8 cellular contexts compared by ENCODE assay signal in genomic region chr12:62466018-62466595, GRCh38. TPM values are rescaled to one million over a fixed set of nuclear protein-coding genes. Genes with fewer than 3 reads are reported as not detected.
DNase-seq lines count a peak whose midpoint lies in the region; ATAC-seq, FAIRE-seq and TF ChIP-seq lines count a peak whose summit lies in the region.

No MANE protein-coding gene starts in this region.

- TF ChIP-seq EP300 in HepG2 (IDR thresholded peaks at IDR 0.05; ENCODE audit: low read depth in 2 of 2, low read length in 2 of 2) (no peak), HepG2 (CRISPR knock-in tag; IDR thresholded peaks at IDR 0.05; ENCODE audit: borderline replicate concordance) (no peak)

- no peak for FAIRE-seq in HepG2 (lab: Jason Lieb, UNC)

- H3K36me3 ChIP-seq in duodenal mucosa (ENCODE audit: control insufficient read depth in 1 of 2, insufficient read depth in 2 of 2, low read length in 2 of 2) (no peaks in the 10 kb centered on the region), HepG2 (replicated peaks in 1 of 2; ENCODE audit: control insufficient read depth in 1 of 2, insufficient read depth in 2 of 2, low read length in 2 of 2) (no peaks in the 10 kb centered on the region)

- H3K27ac ChIP-seq in duodenal mucosa (ENCODE audit: low read depth, low read length) (peak overlapping the region; percentile 90), HepG2 (ENCODE audit: extremely low read length, insufficient read depth, low read length) (peak overlapping the region; percentile 18)

- TF ChIP-seq RAD21 in HepG2 (CRISPR knock-in tag; IDR thresholded peaks at IDR 0.05) = no peak

- POLR2A ChIA-PET in HepG2 (lab: Yijun Ruan, JAX) = interaction anchor here (1.0 to 1.4 kb wide), 5 partner anchors 16 to 467 kb away, joined by 3 to 8 read pairs (median 4); no protein-coding TSS in a partner anchor

- intact Hi-C loops in HepG2 (cut with micrococcal nuclease; ENCODE audit: unreplicated experiment) = loop anchor here (2.0 to 5.0 kb wide), 2 partner anchors 27 to 204 kb away; partner anchors contain the start of gene USP15

- no peaks in the 10 kb centered on the region for H3K27me3 ChIP-seq in duodenal mucosa (ENCODE audit: control insufficient read depth in 1 of 2, insufficient read depth in 2 of 2, low read length in 2 of 2)
- H3K27me3 ChIP-seq in HepG2 (ENCODE audit: control insufficient read depth in 1 of 2, insufficient read depth in 2 of 2, low read length in 2 of 2) = no peaks in the 10 kb centered on the region; a peak in 1 of 5 replicates

- H2AFZ ChIP-seq in HepG2 (ENCODE audit: low read length) = peak overlapping the region; percentile 97

- no peak for TF ChIP-seq CTCF in HepG2 (CRISPR knock-in tag; IDR thresholded peaks at IDR 0.05)

- WGBS in HepG2 (ENCODE audit: low lambda C conversion rate) = 2% methylated on average over 16 of the region's 16 CpGs

- in situ Hi-C loops in HepG2 (cut with HindIII; ENCODE audit: extremely low pct_ligation_motif_present, low pct_unique_long_range_greater_than_20kb) = no loop called here

- H3K9ac ChIP-seq in duodenal mucosa (ENCODE audit: low read depth in 1 of 2, low read length in 2 of 2) (peak overlapping the region; percentile 96), HepG2 (ENCODE audit: insufficient read depth, low read depth, low read length) (peak overlapping the region; percentile 95)

- CTCF ChIA-PET in HepG2 (lab: Yijun Ruan, JAX; ENCODE audit: low intra/inter-chr PET ratio, low total read pairs) = no interaction called here

- BruUV-seq in HepG2 (replicated peaks; lab: Mats Ljungman, UMichigan) = no TSS peak

- H3K9me3 ChIP-seq in duodenal mucosa (ENCODE audit: control insufficient read depth in 1 of 2, low read length in 2 of 2) (peaks cover 0 to 3% of the 10 kb centered on the region in 2 donors), HepG2 (ENCODE audit: low read length) (peaks cover 4% of the 10 kb centered on the region; the same call in 1 of the 2 replicates)

- peaks cover 10 to 13% of the 10 kb centered on the region in 2 donors for H3K4me1 ChIP-seq in duodenal mucosa (ENCODE audit: control insufficient read depth in 1 of 2, insufficient read depth in 2 of 2, low read length in 2 of 2)
- H3K4me1 ChIP-seq in HepG2 (ENCODE audit: insufficient read depth, low read length) = peaks cover 19% of the 10 kb centered on the region

- peak overlapping the region; percentile 92 for H3K4me3 ChIP-seq in Jurkat, Clone E6-1 (ENCODE audit: low read length)
- peak overlapping the region; percentile 92 to 100 for H3K4me3 ChIP-seq in duodenal mucosa (ENCODE audit: low read depth in 1 of 2, low read length in 2 of 2)
- H3K4me3 ChIP-seq in HepG2 (replicated peaks in 1 of 3; ENCODE audit: insufficient read depth in 1 of 3, low read depth in 2 of 3, low read length in 3 of 3) = peak overlapping the region; percentile 81 to 98 (median 85)

- H3K4me2 ChIP-seq in HepG2 (ENCODE audit: low read depth, low read length) = peak overlapping the region; percentile 81

- peaks cover 38% of the 10 kb centered on the region for H3K79me2 ChIP-seq in HepG2 (ENCODE audit: insufficient read depth, low read length)

- TF ChIP-seq POLR2A in HepG2 (IDR thresholded peaks at IDR 0.05; ENCODE audit: insufficient read depth in 1 of 2, low read depth in 2 of 2, low read length in 2 of 2) = no peak

- peak; percentile 43 to 75 (median 64) for DNase-seq in NCI-H1417 (lab: John Stamatoyannopoulos, UW)
- DNase-seq in NCI-H1417 treated with DMSO at 0.1 percent for 48 hours (lab: John Stamatoyannopoulos, UW) = no peak
- DNase-seq in Jurkat, Clone E6-1 (ENCODE audit: low read depth, low spot score) = no peak
- DNase-seq in UCSD-AML1 (lab: John Stamatoyannopoulos, UW; ENCODE audit: unreplicated experiment) = peak; percentile 18
- peak; percentile 6 for DNase-seq in HepG2 (ENCODE audit: low spot score)
- peak; percentile 32 for DNase-seq in stimulated activated naive CD8-positive, alpha-beta T cell treated with anti-CD3 and anti-CD28 coated beads, Interleukin-15, Interleukin-2, amounts not matched to agents 100 U/mL and 50 U/mL, for 24 hours

- H4K20me1 ChIP-seq in HepG2 (ENCODE audit: insufficient read depth, low read length) = peaks cover 4% of the 10 kb centered on the region; the same call in 1 of the 2 replicates

- ATAC-seq in GM21717 (IDR thresholded peaks at IDR 0.05; ENCODE audit: unreplicated experiment) (peak; percentile 51), HepG2 (peak; percentile 59)
- peak; percentile 39 for ATAC-seq in stimulated activated naive CD8-positive, alpha-beta T cell treated with anti-CD3 and anti-CD28 coated beads, Interleukin-15, Interleukin-2, amounts not matched to agents 100 U/mL and 50 U/mL, for 24 hours

TF ChIP-seq in HepG2, 621 proteins besides CTCF, POLR2A, EP300 and RAD21 (continues in another document):
- 0 out of 2 replicates have a peak, but pooled peaks have one; percentile 10 for TF ChIP-seq KAT7 (CRISPR knock-in tag; IDR thresholded peaks at IDR 0.05; ENCODE audit: borderline replicate concordance)
- no peak for TF ChIP-seq HNRNPK (IDR thresholded peaks at IDR 0.05; ENCODE audit: low read depth, low read length, poor library complexity, severe bottlenecking)
- TF ChIP-seq EEA1 (CRISPR knock-in tag; IDR thresholded peaks at IDR 0.05; ENCODE audit: borderline replicate concordance) = no peak
- 0 out of 2 replicates have a peak, but pooled peaks have one; percentile 43 for TF ChIP-seq MTF2 (CRISPR knock-in tag; IDR thresholded peaks at IDR 0.05; ENCODE audit: borderline replicate concordance)
- TF ChIP-seq USF2 (IDR thresholded peaks at IDR 0.05; ENCODE audit: low read depth, low read length) = no peak
- TF ChIP-seq USF2 (CRISPR knock-in tag; IDR thresholded peaks at IDR 0.05; ENCODE audit: borderline replicate concordance) = no peak
- 0 out of 2 replicates have a peak, but pooled peaks have one; percentile 7 for TF ChIP-seq ZBTB25 (CRISPR knock-in tag; IDR thresholded peaks at IDR 0.05)
- TF ChIP-seq LCORL (IDR thresholded peaks at IDR 0.05) = no peak
- TF ChIP-seq LCORL (CRISPR knock-in tag; IDR thresholded peaks at IDR 0.05) = 0 out of 2 replicates have a peak, but pooled peaks have one; percentile 12
- TF ChIP-seq ATF3 (CRISPR knock-in tag; IDR thresholded peaks at IDR 0.05) = no peak
- TF ChIP-seq GTF2F1 (IDR thresholded peaks at IDR 0.05; ENCODE audit: low read length) = no peak
- TF ChIP-seq NFIC (IDR thresholded peaks at IDR 0.05; ENCODE audit: low read length) = peak; percentile 21; the same call in 1 of the 2 replicates
- TF ChIP-seq ZBTB7B (CRISPR knock-in tag; IDR thresholded peaks at IDR 0.05) = peak; percentile 30; the same call in 1 of the 2 replicates

RNA-seq across cellular contexts. Expression of gene MON2, which starts 0.5 kb away (rescaled TPM):
- polyA plus RNA-seq in Jurkat, Clone E6-1 (2012; ENCODE audit: insufficient read depth, insufficient read length) = 18.1 TPM
- 24.8 and 34.0 TPM in 2 replicates for total RNA-seq in HepG2 (2016; rRNA removed; fragmentation: Illumina TruSeq; extraction: Trizol)
- total RNA-seq in HepG2 (2016; cell fraction: cytosol; rRNA removed; fragmentation: Illumina TruSeq; extraction: Trizol; ENCODE audit: low read depth) = 3.0 and 4.5 TPM in 2 replicates
- 24.5 and 34.0 TPM in 2 replicates for total RNA-seq in HepG2 (2016; cell fraction: insoluble cytoplasmic fraction; rRNA removed; fragmentation: Illumina TruSeq; extraction: Trizol)
- total RNA-seq in HepG2 (2016; cell fraction: membrane; rRNA removed; fragmentation: Illumina TruSeq; extraction: Trizol) = 5.0 and 5.5 TPM in 2 replicates
- total RNA-seq in HepG2 (2016; cell fraction: nucleus; rRNA removed; fragmentation: Illumina TruSeq; extraction: Trizol) = 54.8 and 57.7 TPM in 2 replicates
- 8.7 and 10.5 TPM in 2 replicates for polyA plus RNA-seq in HepG2 (2011; rRNA removed)
- polyA plus RNA-seq in HepG2 (2011; cell fraction: cytosol; rRNA removed) = 2.0 and 4.2 TPM in 2 replicates
- 18.1 and 25.5 TPM in 2 replicates for polyA plus RNA-seq in HepG2 (2011; cell fraction: nucleus; rRNA removed)
- polyA plus RNA-seq in HepG2 (2012) = 11.7 and 15.4 TPM in 2 replicates
- 0.35 and 0.85 TPM in 2 replicates for polyA plus RNA-seq in HepG2 (2016; cell fraction: cytosol; fragmentation: Illumina TruSeq; extraction: Trizol; ENCODE audit: low read depth)
- polyA plus RNA-seq in HepG2 (2016; cell fraction: insoluble cytoplasmic fraction; fragmentation: Illumina TruSeq; extraction: Trizol; ENCODE audit: low read depth) = 18.1 and 20.8 TPM in 2 replicates
- 0.91 and 1.5 TPM in 2 replicates for polyA plus RNA-seq in HepG2 (2016; cell fraction: membrane; fragmentation: Illumina TruSeq; extraction: Trizol; ENCODE audit: low read depth)
- 61.9 and 62.6 TPM in 2 replicates for polyA plus RNA-seq in HepG2 (2016; cell fraction: nucleus; fragmentation: Illumina TruSeq; extraction: Trizol; ENCODE audit: insufficient read depth, low read depth)
- 13.6 and 14.8 TPM in 2 replicates for polyA minus RNA-seq in HepG2 (2011; rRNA and poly(A)+ RNA removed; ENCODE audit: low replicate concordance)
- 9.7 and 12.8 TPM in 2 replicates for polyA minus RNA-seq in HepG2 (2011; cell fraction: cytosol; rRNA and poly(A)+ RNA removed)
- 98.0 and 102 TPM in 2 replicates for polyA minus RNA-seq in HepG2 (2011; cell fraction: nucleus; rRNA and poly(A)+ RNA removed)

Comparison
In these comparisons a context has a peak if more than half of its experiments do, and no peak if none do; other contexts are left out.
1. DNase-seq: peak in NCI-H1417 (3 of 3), UCSD-AML1 (single experiment), HepG2 (single experiment) and stimulated activated naive CD8-positive, alpha-beta T cell treated with anti-CD3 and anti-CD28 coated beads, Interleukin-15, Interleukin-2, amounts not matched to agents 100 U/mL and 50 U/mL, for 24 hours (single experiment); none in NCI-H1417 treated with DMSO at 0.1 percent for 48 hours (single experiment) and Jurkat, Clone E6-1 (single experiment).
2. Peak in every context shown above with its lines, with median percentiles within 50 percentile points of each other: ATAC-seq and H3K4me3 ChIP-seq.